29 cellular contexts compared by ENCODE assay signal in the genomic region with DNA sequence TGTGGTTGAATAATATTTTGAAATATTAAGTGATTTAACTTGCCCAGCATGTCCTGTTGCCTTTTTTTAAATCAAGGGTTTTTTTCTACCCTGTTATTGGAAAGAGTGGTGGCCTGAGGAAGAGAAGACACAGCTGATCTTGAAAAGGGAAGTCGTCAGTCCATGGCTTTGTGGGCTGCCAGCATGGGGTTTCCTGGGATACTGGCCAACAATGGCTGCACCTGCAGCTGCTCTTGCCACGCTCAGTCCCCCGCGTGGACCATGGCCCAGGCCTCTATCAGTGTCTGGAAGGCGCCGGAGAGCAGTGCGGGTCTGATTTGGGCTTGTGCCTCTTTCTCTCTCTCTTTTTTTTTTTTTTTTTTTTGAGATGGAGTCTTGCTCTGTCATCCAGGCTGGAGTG.
A peak's percentile ranks its signal among the peaks of the same experiment; 100 is the strongest.
DNase-seq lines count a peak whose midpoint lies in the region; ATAC-seq and TF ChIP-seq lines count a peak whose summit lies in the region.
"Had no signal": no experiment of that assay in that cellular context is flagged by ENCODE, and none has a peak within 500 bp of the region (broad histone marks: within the 10 kb centered on the region; RNA-seq: fewer than 3 reads in every experiment).

No MANE protein-coding gene starts in this region.

- no peak overlapping the region for H3K4me3 Mint-ChIP-seq in neural progenitor cell
- H3K4me3 Mint-ChIP-seq: activated T-cell treated with anti-CD3 and anti-CD28 coated beads, Interleukin-2, amount 50 U/mL, for 4 hours; naive thymus-derived CD4-positive, alpha-beta T cell; type B pancreatic cell had no signal

- H3K4me3 ChIP-seq in H7 (ENCODE audit: insufficient read depth, low read depth, low read length) (no peak overlapping the region), neural progenitor cell (no peak overlapping the region)
- H3K4me3 ChIP-seq: breast epithelium, HAP-1, heart left ventricle, SK-N-MC, skin epidermis had no signal

- DNase-seq in NCI-H2029 treated with DMSO at 0.1 percent for 48 hours (lab: John Stamatoyannopoulos, UW) (peak; percentile 1), NCI-H2029 (lab: John Stamatoyannopoulos, UW) (no peak), H7 (peak; percentile 40), NCI-H345 (lab: John Stamatoyannopoulos, UW) (peak; percentile 64), neural progenitor cell (ENCODE audit: low spot score) (peak; percentile 44), cortex of kidney (lab: John Stamatoyannopoulos, UW) (no peak), left ventricle myocardium superior (no peak)
- DNase-seq: activated CD4-positive, alpha-beta T cell treated with anti-CD3 and anti-CD28 coated beads for 4 hours; activated T-cell treated with anti-CD3 and anti-CD28 coated beads, Interleukin-2, amount 50 U/mL, for 4 hours; Calu3; effector CD8-positive, alpha-beta T cell; EL; erythroblast; foreskin fibroblast; heart left ventricle; left cardiac atrium; mesenchymal stem cell; naive thymus-derived CD4-positive, alpha-beta T cell; NCI-H1417 treated with DMSO at 0.1 percent for 48 hours; NCI-H226; occipital lobe; T-helper 2 cell had no signal

- H3K27me3 Mint-ChIP-seq in neural progenitor cell (ENCODE audit: insufficient read depth, low read depth): peaks cover 2% of the 10 kb centered on the region

- no peak overlapping the region for H3K9ac ChIP-seq in neural progenitor cell

- intact Hi-C loops in left ventricle myocardium superior (cut with micrococcal nuclease): no loop called here

- H3K9me3 ChIP-seq in neural progenitor cell (ENCODE audit: low read depth): no peaks in the 10 kb centered on the region
- H3K9me3 ChIP-seq: HAP-1 had no signal

- H3K79me2 ChIP-seq in neural progenitor cell (ENCODE audit: low read depth): no peaks in the 10 kb centered on the region

- no peaks in the 10 kb centered on the region for H4K20me1 ChIP-seq in neural progenitor cell (ENCODE audit: low read depth)

- no peak overlapping the region for H3K27ac ChIP-seq in neural progenitor cell
- H3K27ac ChIP-seq: breast epithelium, heart left ventricle, SK-N-MC, skin epidermis had no signal

- peaks cover 3% of the 10 kb centered on the region for H3K36me3 Mint-ChIP-seq in neural progenitor cell

- no peak overlapping the region for H3K4me2 ChIP-seq in neural progenitor cell

- peaks cover 9% of the 10 kb centered on the region for H3K9me3 Mint-ChIP-seq in neural progenitor cell

- H3K27me3 ChIP-seq in H7 (ENCODE audit: control insufficient read depth, insufficient read depth, low read length) (no peaks in the 10 kb centered on the region), neural progenitor cell (no peaks in the 10 kb centered on the region)
- H3K27me3 ChIP-seq: breast epithelium had no signal

- H3F3A ChIP-seq in neural progenitor cell (ENCODE audit: low read depth): no peaks in the 10 kb centered on the region

- no peak overlapping the region for H3K27ac Mint-ChIP-seq in neural progenitor cell
- H3K27ac Mint-ChIP-seq: naive thymus-derived CD4-positive, alpha-beta T cell; type B pancreatic cell had no signal

- peaks cover 15% of the 10 kb centered on the region for H3K4me1 ChIP-seq in neural progenitor cell
- H3K4me1 ChIP-seq: breast epithelium, HAP-1, heart left ventricle had no signal

- ATAC-seq in GM19023 (IDR thresholded peaks at IDR 0.05; ENCODE audit: unreplicated experiment): no peak
- no peak for ATAC-seq in left ventricle myocardium superior
- ATAC-seq: activated T-cell treated with anti-CD3 and anti-CD28 coated beads, Interleukin-2, amount 50 U/mL, for 4 hours; heart left ventricle; HepG2; left cardiac atrium; naive thymus-derived CD4-positive, alpha-beta T cell had no signal

- H2AFZ ChIP-seq in neural progenitor cell (replicated peaks): no peak overlapping the region

- H3K4me1 Mint-ChIP-seq in neural progenitor cell: peaks cover 21% of the 10 kb centered on the region

- H3K36me3 ChIP-seq in H7 (replicated peaks; ENCODE audit: control insufficient read depth, insufficient read depth, low read length) (no peaks in the 10 kb centered on the region), neural progenitor cell (no peaks in the 10 kb centered on the region)
- H3K36me3 ChIP-seq: breast epithelium, HAP-1, heart left ventricle had no signal

- TF ChIP-seq CTCF in neural progenitor cell (IDR thresholded peaks at IDR 0.05): no peak

Comparison
In these comparisons a context has a peak if more than half of its experiments do, and no peak if none do; other contexts are left out.
1. DNase-seq: peak in NCI-H2029 treated with DMSO at 0.1 percent for 48 hours (single experiment), H7 (single experiment), NCI-H345 (single experiment) and neural progenitor cell (single experiment); none in NCI-H2029 (single experiment), cortex of kidney (single experiment) and left ventricle myocardium superior (single experiment).